In genomic region chr15:91022832-91023129, GRCh38 we compare ENCODE assay signal across 8 cellular contexts. TPM values are rescaled to one million over a fixed set of nuclear protein-coding genes. Genes with fewer than 3 reads are reported as not detected.
DNase-seq lines count a peak whose midpoint lies in the region; ATAC-seq, FAIRE-seq and TF ChIP-seq lines count a peak whose summit lies in the region.

No MANE protein-coding gene starts in this region.

- DNase-seq in RCC 7860 (ENCODE audit: low spot score) (peak; percentile 4), fibroblast of villous mesenchyme (ENCODE audit: low read depth) (no peak), NCI-H2107 treated with DMSO at 0.1 percent for 48 hours (lab: John Stamatoyannopoulos, UW; ENCODE audit: unreplicated experiment) (no peak), DMS79 treated with DMSO at 0.1 percent for 48 hours (lab: John Stamatoyannopoulos, UW) (no peak)
- DNase-seq in stimulated activated CD4-positive, alpha-beta T cell treated with anti-CD3 and anti-CD28 coated beads, Interleukin-4, amount 100 ng/mL, for 1 hour = no peak

- ATAC-seq in GM21381 (IDR thresholded peaks at IDR 0.05; ENCODE audit: unreplicated experiment) (peak; percentile 12), HG02610 (IDR thresholded peaks at IDR 0.05; ENCODE audit: unreplicated experiment) (no peak)

- no peaks in the 10 kb centered on the region for H3K36me3 ChIP-seq in skeletal muscle satellite cell (ENCODE audit: insufficient read depth, low read length)

- peak overlapping the region; percentile 92 for H3K4me3 ChIP-seq in fibroblast of villous mesenchyme (ENCODE audit: low read depth, low read length)
- peak overlapping the region; percentile 96 for H3K4me3 ChIP-seq in skeletal muscle satellite cell (ENCODE audit: low read length)

- TF ChIP-seq CTCF in fibroblast of villous mesenchyme (IDR thresholded peaks at IDR 0.05; ENCODE audit: insufficient read depth, low read depth, low read length) = no peak

- H3K9ac ChIP-seq in skeletal muscle satellite cell (ENCODE audit: low read depth, low read length) = peak overlapping the region; percentile 95

- no peaks in the 10 kb centered on the region for H3K9me3 ChIP-seq in skeletal muscle satellite cell (replicated peaks; ENCODE audit: low read length)

- H3K4me1 ChIP-seq in skeletal muscle satellite cell (ENCODE audit: control insufficient read depth, insufficient read depth, low read length) = peaks cover 13% of the 10 kb centered on the region

- peak overlapping the region; percentile 90 for H3K4me2 ChIP-seq in skeletal muscle satellite cell (ENCODE audit: low read length)

- no peak for FAIRE-seq in RCC 7860 (lab: Jason Lieb, UNC)

- H3K27me3 ChIP-seq in skeletal muscle satellite cell (ENCODE audit: control insufficient read depth, insufficient read depth, low read length) = no peaks in the 10 kb centered on the region

RNA-seq across cellular contexts. Expression of gene VPS33B, which starts 0.4 kb away (rescaled TPM):
- total RNA-seq in fibroblast of villous mesenchyme = 6.0 and 8.4 TPM in 2 replicates
- total RNA-seq in skeletal muscle satellite cell (2012; rRNA removed) = 8.9 and 10.3 TPM in 2 replicates

RNA-seq across cellular contexts. Expression of gene PRC1, which starts 28.4 kb away (rescaled TPM):
- 61.5 and 113 TPM in 2 replicates for total RNA-seq in fibroblast of villous mesenchyme
- 73.3 and 102 TPM in 2 replicates for total RNA-seq in skeletal muscle satellite cell (2012; rRNA removed)
